1 cellular context compared by ENCODE assay signal in genomic region chr17:81899514-81900166, GRCh38.
TF ChIP-seq lines count a peak whose summit lies in the region.

No MANE protein-coding gene starts in this region.

TF ChIP-seq in A549, 52 proteins besides CTCF, POLR2A, EP300 and RAD21 (continued from another document):
- TF ChIP-seq MAZ (IDR thresholded peaks at IDR 0.05; ENCODE audit: borderline replicate concordance, low read depth, low read length) (no peak), RFX5 (IDR thresholded peaks at IDR 0.05) (no peak), HEYL (CRISPR knock-in tag; IDR thresholded peaks at IDR 0.05) (no peak)
